In the genomic region with DNA sequence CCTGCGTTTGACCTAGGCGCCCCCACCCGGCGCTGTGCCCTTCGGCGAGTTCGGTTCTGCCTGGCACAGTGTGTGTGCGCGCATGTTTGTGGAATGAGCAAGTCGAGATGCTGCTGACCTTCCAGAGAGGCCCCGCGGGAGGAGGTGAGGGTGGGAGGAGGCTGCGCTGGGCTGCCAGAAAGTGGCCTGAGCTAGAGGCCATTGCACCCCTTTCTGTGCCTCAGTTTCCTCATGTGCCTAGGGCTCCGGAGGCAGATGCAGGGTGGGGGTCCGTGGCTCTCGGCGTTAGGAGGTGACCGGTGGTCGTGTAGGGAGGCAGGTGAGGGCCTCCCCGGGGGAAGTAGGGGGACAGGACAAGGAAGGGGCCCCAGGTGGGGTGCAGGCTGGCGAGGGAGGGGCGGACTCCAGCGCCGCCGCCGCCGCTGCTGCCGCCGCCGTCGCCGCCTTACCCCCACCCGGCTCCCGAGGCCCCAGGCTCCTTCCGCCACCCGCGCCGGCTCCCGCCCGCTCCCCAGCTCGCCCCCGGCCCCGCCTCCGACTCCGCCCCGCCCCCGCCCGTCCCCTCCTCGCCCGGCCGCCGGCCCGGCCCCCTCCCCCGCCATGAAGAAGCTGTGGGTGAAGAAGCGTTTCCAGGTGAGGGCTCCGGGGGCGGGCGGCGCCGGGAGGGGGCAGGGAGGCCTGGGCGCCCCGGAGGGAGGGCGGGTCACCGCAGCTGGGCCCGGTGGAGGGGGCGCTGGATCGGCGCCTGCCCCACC, we compare ENCODE assay signal across 9 cellular contexts. TPM values are rescaled to one million over a fixed set of nuclear protein-coding genes. Genes with fewer than 3 reads are reported as not detected.
DNase-seq lines count a peak whose midpoint lies in the region; ATAC-seq, FAIRE-seq and TF ChIP-seq lines count a peak whose summit lies in the region.
"Had no signal": no experiment of that assay in that cellular context is flagged by ENCODE, and none has a peak within 500 bp of the region (broad histone marks: within the 10 kb centered on the region; RNA-seq: fewer than 3 reads in every experiment).

No MANE protein-coding gene starts in this region.

- WGBS in pancreas, 2 donors = 2 to 3% methylated on average over 24 to 66 of the region's 68 CpGs

- FAIRE-seq in pancreas (lab: Jason Lieb, UNC) = no peak

- H3K27me3 ChIP-seq in pancreas = no peaks in the 10 kb centered on the region

- DNase-seq in GM10266 (ENCODE audit: extremely low spot score) = peak; percentile 80
- peak; percentile 14 to 48 for DNase-seq in NOMO-1 (lab: John Stamatoyannopoulos, UW; ENCODE audit: unreplicated experiment in 2 of 2)
- peak; percentile 23 for DNase-seq in activated gamma-delta T cell treated with anti-CD3 and anti-CD28 coated beads, Interleukin-2, amount 50 U/mL, for 16 hours (ENCODE audit: low read depth)
- peak; percentile 78 for DNase-seq in germinal center (ENCODE audit: low spot score)
- DNase-seq in pancreas = peak; percentile 29 to 80 (median 64)
- no peak for DNase-seq in NCI-H446 treated with DMSO at 0.1 percent for 48 hours (lab: John Stamatoyannopoulos, UW)
- DNase-seq in pons (ENCODE audit: low spot score) = no peak

- ATAC-seq in pancreas (peak; percentile 73 to 93 (median 85)), HG02610 (IDR thresholded peaks at IDR 0.05; ENCODE audit: unreplicated experiment) (no peak)

- no peaks in the 10 kb centered on the region for H3K4me1 ChIP-seq in pancreas

- intact Hi-C loops in pancreas (cut with DNase I) = no loop called here

- peak overlapping the region; percentile 34 to 62 (median 44) for H3K4me3 ChIP-seq in pancreas

- H3K9me3 ChIP-seq in pancreas = no peaks in the 10 kb centered on the region

- TF ChIP-seq CTCF in GM10266 (IDR thresholded peaks at IDR 0.05; ENCODE audit: control insufficient read depth, insufficient read depth, low read depth, missing control alignments) (no peak), pancreas (IDR thresholded peaks at IDR 0.05) (no peak)

- no peak overlapping the region for H3K27ac ChIP-seq in pancreas

- H3K36me3 ChIP-seq in pancreas = no peaks in the 10 kb centered on the region

RNA-seq across cellular contexts. Expression of a gene that starts 7.0 kb away (rescaled TPM):
- 1 to 10 TPM; 2.6 to 4.9 (median 3.6) TPM for total RNA-seq in pancreas
- polyA plus RNA-seq in pancreas = 10 to 100 TPM; 21.9 to 33.3 TPM

RNA-seq across cellular contexts. Expression of a gene that starts 23.5 kb away (rescaled TPM):
- 1 to 10 TPM in 5 of 6 donors, under 1 TPM in 1; 0.75 to 6.1 (median 1.9) TPM for total RNA-seq in pancreas
- 100 to 1,000 TPM in 1 of 2 donors, 10 to 100 TPM in 1; 12.6 to 101 TPM for polyA plus RNA-seq in pancreas
- total RNA-seq: T-helper 1 cell treated with Interleukin-12 subunit alpha and Interleukin-12 subunit beta and Interleukin-4 antibody, amounts not matched to agents 30 ng/mL and 1 ng/mL, for 36 hours had no signal

RNA-seq across cellular contexts. Expression of a gene that starts 53.9 kb away (rescaled TPM):
- total RNA-seq in pancreas = 10 to 100 TPM; 21.0 to 32.8 (median 25.1) TPM
- polyA plus RNA-seq in pancreas = 10 to 100 TPM; 54.6 to 89.4 TPM

RNA-seq across cellular contexts. Expression of a gene that starts 57.1 kb away (rescaled TPM):
- total RNA-seq in pancreas = 10 to 100 TPM; 24.4 to 40.6 (median 33.6) TPM
- polyA plus RNA-seq in pancreas = 10 to 100 TPM; 88.7 to 90.8 TPM

Comparison
In these comparisons a context has a peak if more than half of its experiments do, and no peak if none do; other contexts are left out.
1. DNase-seq: peak in GM10266 (single experiment), NOMO-1 (2 of 2), activated gamma-delta T cell treated with anti-CD3 and anti-CD28 coated beads, Interleukin-2, amount 50 U/mL, for 16 hours (single experiment), germinal center (single experiment) and pancreas (6 of 6); none in NCI-H446 treated with DMSO at 0.1 percent for 48 hours (single experiment) and pons (single experiment).